33 cellular contexts compared by ENCODE assay signal in the genomic region with DNA sequence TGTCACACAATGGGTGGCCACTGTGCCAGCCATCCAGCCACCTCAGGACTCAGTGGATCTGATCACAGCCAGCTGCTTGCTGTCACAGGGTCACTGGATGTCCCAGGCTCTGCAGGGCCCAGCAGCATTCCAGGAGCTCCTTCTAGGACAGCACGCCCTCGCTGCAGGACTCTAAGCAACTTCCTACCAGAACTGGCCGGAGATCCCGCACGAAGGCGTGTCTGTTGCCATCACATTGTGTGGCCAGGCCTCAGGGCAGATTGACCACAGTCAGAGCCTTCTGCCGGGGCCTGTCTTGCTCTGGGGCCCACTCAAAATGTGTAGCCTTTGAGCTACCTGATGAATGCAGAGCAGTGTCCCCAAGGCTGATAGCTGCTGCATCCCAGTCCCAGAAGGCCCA. TPM values are rescaled to one million over a fixed set of nuclear protein-coding genes. Genes with fewer than 3 reads are reported as not detected.
"Had no signal": no experiment of that assay in that cellular context is flagged by ENCODE, and none has a peak within 500 bp of the region (broad histone marks: within the 10 kb centered on the region; RNA-seq: fewer than 3 reads in every experiment).

No MANE protein-coding gene starts in this region.

- H3K4me2 ChIP-seq: hepatocyte had no signal

- H3K27ac ChIP-seq: colonic mucosa, epithelial cell of prostate, esophagus squamous epithelium, gastrocnemius medialis, hepatocyte, left lung, lower lobe of right lung had no signal

- H3K79me2 ChIP-seq: hepatocyte had no signal

- H3K9me3 ChIP-seq: colonic mucosa, esophagus squamous epithelium, gastrocnemius medialis, left lung, lower lobe of right lung, mucosa of descending colon had no signal

- H3K36me3 ChIP-seq: colonic mucosa, esophagus squamous epithelium, gastrocnemius medialis, left lung, lower lobe of right lung had no signal

- H2AFZ ChIP-seq: hepatocyte had no signal

- H3K4me1 ChIP-seq: colonic mucosa, esophagus squamous epithelium, gastrocnemius medialis, left lung, lower lobe of right lung had no signal

- DNase-seq: colonic mucosa; cortex of kidney; effector CD8-positive, alpha-beta T cell; effector memory CD8-positive, alpha-beta T cell; endodermal cell; erythroblast; esophagus squamous epithelium; foreskin fibroblast; foreskin melanocyte; gastrocnemius medialis; glutamatergic neuron; head of caudate nucleus; hypothalamus; immature natural killer cell; left cardiac atrium; left ventricle myocardium superior; lower lobe of right lung; mesenchymal stem cell; mucosa of descending colon had no signal

- H3K4me3 ChIP-seq: colonic mucosa, esophagus squamous epithelium, gastrocnemius medialis, hepatocyte, left lung, lower lobe of right lung, mucosa of descending colon had no signal

- ATAC-seq: effector memory CD8-positive, alpha-beta T cell; esophagus mucosa; gastrocnemius medialis; left cardiac atrium; left lung; left ventricle myocardium superior; lower lobe of right lung; mucosa of descending colon had no signal

- H3K27me3 ChIP-seq: gastrocnemius medialis, hepatocyte had no signal

RNA-seq across cellular contexts. Expression of gene DNAJB8, which starts 24.6 kb away (rescaled TPM):
- total RNA-seq: chondrocyte, colonic mucosa, dermis microvascular lymphatic vessel endothelial cell, endodermal cell, esophagus mucosa, esophagus squamous epithelium, gastrocnemius medialis, glomerular endothelial cell, hepatocyte, kidney epithelial cell, left cardiac atrium, left lung, left ventricle myocardium superior, lower leg skin, lower lobe of right lung, lung microvascular endothelial cell, mesenteric fat pad, mesothelial cell of epicardium, mucosa of descending colon, myocyte had no signal
- polyA plus RNA-seq: hepatocyte, immature natural killer cell, keratinocyte had no signal

RNA-seq across cellular contexts. Expression of gene GATA2, which starts 50.9 kb away (rescaled TPM):
- total RNA-seq: myocyte had no signal
- polyA plus RNA-seq: keratinocyte had no signal
